In genomic region chr11:1159526-1160220, GRCh38 we compare ENCODE assay signal across 11 cellular contexts. TPM values are rescaled to one million over a fixed set of nuclear protein-coding genes. Genes with fewer than 3 reads are reported as not detected.
"Had no signal": no experiment of that assay in that cellular context is flagged by ENCODE, and none has a peak within 500 bp of the region (broad histone marks: within the 10 kb centered on the region; RNA-seq: fewer than 3 reads in every experiment).

No MANE protein-coding gene starts in this region.

RNA-seq across cellular contexts. Expression of gene MUC5AC, which starts 1.9 kb away (rescaled TPM):
- total RNA-seq: activated CD4-positive, alpha-beta T cell treated with anti-CD3 and anti-CD28 coated beads, Interleukin-2, amount 10 ng/mL, durations not matched to agents 24 days and 14 days; activated CD8-positive, alpha-beta memory T cell treated with anti-CD3 and anti-CD28 coated beads for 36 hours; activated CD8-positive, alpha-beta T cell treated with anti-CD3 and anti-CD28 coated beads for 36 hours; activated naive CD8-positive, alpha-beta T cell treated with anti-CD3 and anti-CD28 coated beads for 36 hours; activated T-helper 1 cell treated with anti-CD3 and anti-CD28 coated beads, Interleukin-12 subunit alpha, Interleukin-12 subunit beta, Interleukin-2, Interleukin-4 antibody, amounts not matched to agents 30 ng/mL and 10 ng/mL and 1 ng/mL, durations not matched to agents 14 hours and 24 hours and 36 hours; aorta; MCF 10A; OCI-LY7; Right ventricle myocardium inferior; SK-MEL-5; T-helper 17 cell had no signal
